Comparison of ENCODE assay signal across 1 cellular context in the genomic region with DNA sequence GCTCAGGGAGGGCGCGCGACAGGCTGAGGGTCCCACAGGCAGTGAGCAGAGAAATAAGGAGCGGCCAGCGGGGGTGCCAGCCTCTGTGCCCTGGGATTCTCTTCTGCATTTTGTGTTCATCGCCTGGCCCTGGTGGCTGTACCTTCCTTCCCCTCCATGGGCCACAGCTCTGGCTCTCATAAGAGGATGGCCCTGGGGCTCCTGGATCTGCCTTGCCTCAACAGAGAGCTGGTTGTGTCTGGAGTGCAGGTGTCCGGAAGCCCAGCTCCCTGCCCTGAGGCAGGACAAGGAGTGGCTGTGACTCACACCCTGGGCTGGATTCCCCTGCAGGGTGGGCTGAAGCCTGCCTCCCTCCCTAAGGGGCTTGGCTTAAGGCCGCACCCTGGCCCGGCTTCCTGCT.
TF ChIP-seq lines count a peak whose summit lies in the region.

No MANE protein-coding gene starts in this region.

TF ChIP-seq in WTC11, 78 proteins besides CTCF, POLR2A, EP300 and RAD21 (continued from another document):
- TF ChIP-seq, protein P1, sequence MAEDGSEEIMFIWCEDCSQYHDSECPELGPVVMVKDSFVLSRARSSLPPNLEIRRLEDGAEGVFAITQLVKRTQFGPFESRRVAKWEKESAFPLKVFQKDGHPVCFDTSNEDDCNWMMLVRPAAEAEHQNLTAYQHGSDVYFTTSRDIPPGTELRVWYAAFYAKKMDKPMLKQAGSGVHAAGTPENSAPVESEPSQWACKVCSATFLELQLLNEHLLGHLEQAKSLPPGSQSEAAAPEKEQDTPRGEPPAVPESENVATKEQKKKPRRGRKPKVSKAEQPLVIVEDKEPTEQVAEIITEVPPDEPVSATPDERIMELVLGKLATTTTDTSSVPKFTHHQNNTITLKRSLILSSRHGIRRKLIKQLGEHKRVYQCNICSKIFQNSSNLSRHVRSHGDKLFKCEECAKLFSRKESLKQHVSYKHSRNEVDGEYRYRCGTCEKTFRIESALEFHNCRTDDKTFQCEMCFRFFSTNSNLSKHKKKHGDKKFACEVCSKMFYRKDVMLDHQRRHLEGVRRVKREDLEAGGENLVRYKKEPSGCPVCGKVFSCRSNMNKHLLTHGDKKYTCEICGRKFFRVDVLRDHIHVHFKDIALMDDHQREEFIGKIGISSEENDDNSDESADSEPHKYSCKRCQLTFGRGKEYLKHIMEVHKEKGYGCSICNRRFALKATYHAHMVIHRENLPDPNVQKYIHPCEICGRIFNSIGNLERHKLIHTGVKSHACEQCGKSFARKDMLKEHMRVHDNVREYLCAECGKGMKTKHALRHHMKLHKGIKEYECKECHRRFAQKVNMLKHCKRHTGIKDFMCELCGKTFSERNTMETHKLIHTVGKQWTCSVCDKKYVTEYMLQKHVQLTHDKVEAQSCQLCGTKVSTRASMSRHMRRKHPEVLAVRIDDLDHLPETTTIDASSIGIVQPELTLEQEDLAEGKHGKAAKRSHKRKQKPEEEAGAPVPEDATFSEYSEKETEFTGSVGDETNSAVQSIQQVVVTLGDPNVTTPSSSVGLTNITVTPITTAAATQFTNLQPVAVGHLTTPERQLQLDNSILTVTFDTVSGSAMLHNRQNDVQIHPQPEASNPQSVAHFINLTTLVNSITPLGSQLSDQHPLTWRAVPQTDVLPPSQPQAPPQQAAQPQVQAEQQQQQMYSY (CRISPR knock-in tag; IDR thresholded peaks at IDR 0.05): no peak
- no peak for TF ChIP-seq ETV6 (CRISPR knock-in tag; IDR thresholded peaks at IDR 0.05)
- no peak for TF ChIP-seq KAT7 (CRISPR knock-in tag; IDR thresholded peaks at IDR 0.05; ENCODE audit: borderline replicate concordance)
- TF ChIP-seq FOXJ3 (CRISPR knock-in tag; IDR thresholded peaks at IDR 0.05; ENCODE audit: borderline replicate concordance): no peak
- no peak for TF ChIP-seq ZNF317 (CRISPR knock-in tag; IDR thresholded peaks at IDR 0.05; ENCODE audit: borderline replicate concordance, low read depth)
- TF ChIP-seq ZNF396 (CRISPR knock-in tag; IDR thresholded peaks at IDR 0.05; ENCODE audit: borderline replicate concordance): no peak
- TF ChIP-seq EMX1 (CRISPR knock-in tag; IDR thresholded peaks at IDR 0.05): no peak
- TF ChIP-seq ZNF263 (CRISPR knock-in tag; IDR thresholded peaks at IDR 0.05; ENCODE audit: low read depth): no peak
- TF ChIP-seq TCF7 (CRISPR knock-in tag; IDR thresholded peaks at IDR 0.05; ENCODE audit: low read depth): no peak
- no peak for TF ChIP-seq TEAD1 (CRISPR knock-in tag; IDR thresholded peaks at IDR 0.05)
- TF ChIP-seq SMAD4 (CRISPR knock-in tag; IDR thresholded peaks at IDR 0.05): no peak
- TF ChIP-seq, protein P2, sequence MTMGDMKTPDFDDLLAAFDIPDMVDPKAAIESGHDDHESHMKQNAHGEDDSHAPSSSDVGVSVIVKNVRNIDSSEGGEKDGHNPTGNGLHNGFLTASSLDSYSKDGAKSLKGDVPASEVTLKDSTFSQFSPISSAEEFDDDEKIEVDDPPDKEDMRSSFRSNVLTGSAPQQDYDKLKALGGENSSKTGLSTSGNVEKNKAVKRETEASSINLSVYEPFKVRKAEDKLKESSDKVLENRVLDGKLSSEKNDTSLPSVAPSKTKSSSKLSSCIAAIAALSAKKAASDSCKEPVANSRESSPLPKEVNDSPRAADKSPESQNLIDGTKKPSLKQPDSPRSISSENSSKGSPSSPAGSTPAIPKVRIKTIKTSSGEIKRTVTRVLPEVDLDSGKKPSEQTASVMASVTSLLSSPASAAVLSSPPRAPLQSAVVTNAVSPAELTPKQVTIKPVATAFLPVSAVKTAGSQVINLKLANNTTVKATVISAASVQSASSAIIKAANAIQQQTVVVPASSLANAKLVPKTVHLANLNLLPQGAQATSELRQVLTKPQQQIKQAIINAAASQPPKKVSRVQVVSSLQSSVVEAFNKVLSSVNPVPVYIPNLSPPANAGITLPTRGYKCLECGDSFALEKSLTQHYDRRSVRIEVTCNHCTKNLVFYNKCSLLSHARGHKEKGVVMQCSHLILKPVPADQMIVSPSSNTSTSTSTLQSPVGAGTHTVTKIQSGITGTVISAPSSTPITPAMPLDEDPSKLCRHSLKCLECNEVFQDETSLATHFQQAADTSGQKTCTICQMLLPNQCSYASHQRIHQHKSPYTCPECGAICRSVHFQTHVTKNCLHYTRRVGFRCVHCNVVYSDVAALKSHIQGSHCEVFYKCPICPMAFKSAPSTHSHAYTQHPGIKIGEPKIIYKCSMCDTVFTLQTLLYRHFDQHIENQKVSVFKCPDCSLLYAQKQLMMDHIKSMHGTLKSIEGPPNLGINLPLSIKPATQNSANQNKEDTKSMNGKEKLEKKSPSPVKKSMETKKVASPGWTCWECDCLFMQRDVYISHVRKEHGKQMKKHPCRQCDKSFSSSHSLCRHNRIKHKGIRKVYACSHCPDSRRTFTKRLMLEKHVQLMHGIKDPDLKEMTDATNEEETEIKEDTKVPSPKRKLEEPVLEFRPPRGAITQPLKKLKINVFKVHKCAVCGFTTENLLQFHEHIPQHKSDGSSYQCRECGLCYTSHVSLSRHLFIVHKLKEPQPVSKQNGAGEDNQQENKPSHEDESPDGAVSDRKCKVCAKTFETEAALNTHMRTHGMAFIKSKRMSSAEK (CRISPR knock-in tag; IDR thresholded peaks at IDR 0.05; ENCODE audit: borderline replicate concordance): no peak
- TF ChIP-seq NFE2L1 (CRISPR knock-in tag; IDR thresholded peaks at IDR 0.05): no peak
- TF ChIP-seq, protein P3, sequence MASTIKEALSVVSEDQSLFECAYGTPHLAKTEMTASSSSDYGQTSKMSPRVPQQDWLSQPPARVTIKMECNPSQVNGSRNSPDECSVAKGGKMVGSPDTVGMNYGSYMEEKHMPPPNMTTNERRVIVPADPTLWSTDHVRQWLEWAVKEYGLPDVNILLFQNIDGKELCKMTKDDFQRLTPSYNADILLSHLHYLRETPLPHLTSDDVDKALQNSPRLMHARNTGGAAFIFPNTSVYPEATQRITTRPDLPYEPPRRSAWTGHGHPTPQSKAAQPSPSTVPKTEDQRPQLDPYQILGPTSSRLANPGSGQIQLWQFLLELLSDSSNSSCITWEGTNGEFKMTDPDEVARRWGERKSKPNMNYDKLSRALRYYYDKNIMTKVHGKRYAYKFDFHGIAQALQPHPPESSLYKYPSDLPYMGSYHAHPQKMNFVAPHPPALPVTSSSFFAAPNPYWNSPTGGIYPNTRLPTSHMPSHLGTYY (CRISPR knock-in tag; IDR thresholded peaks at IDR 0.05): no peak
- TF ChIP-seq, protein P4, sequence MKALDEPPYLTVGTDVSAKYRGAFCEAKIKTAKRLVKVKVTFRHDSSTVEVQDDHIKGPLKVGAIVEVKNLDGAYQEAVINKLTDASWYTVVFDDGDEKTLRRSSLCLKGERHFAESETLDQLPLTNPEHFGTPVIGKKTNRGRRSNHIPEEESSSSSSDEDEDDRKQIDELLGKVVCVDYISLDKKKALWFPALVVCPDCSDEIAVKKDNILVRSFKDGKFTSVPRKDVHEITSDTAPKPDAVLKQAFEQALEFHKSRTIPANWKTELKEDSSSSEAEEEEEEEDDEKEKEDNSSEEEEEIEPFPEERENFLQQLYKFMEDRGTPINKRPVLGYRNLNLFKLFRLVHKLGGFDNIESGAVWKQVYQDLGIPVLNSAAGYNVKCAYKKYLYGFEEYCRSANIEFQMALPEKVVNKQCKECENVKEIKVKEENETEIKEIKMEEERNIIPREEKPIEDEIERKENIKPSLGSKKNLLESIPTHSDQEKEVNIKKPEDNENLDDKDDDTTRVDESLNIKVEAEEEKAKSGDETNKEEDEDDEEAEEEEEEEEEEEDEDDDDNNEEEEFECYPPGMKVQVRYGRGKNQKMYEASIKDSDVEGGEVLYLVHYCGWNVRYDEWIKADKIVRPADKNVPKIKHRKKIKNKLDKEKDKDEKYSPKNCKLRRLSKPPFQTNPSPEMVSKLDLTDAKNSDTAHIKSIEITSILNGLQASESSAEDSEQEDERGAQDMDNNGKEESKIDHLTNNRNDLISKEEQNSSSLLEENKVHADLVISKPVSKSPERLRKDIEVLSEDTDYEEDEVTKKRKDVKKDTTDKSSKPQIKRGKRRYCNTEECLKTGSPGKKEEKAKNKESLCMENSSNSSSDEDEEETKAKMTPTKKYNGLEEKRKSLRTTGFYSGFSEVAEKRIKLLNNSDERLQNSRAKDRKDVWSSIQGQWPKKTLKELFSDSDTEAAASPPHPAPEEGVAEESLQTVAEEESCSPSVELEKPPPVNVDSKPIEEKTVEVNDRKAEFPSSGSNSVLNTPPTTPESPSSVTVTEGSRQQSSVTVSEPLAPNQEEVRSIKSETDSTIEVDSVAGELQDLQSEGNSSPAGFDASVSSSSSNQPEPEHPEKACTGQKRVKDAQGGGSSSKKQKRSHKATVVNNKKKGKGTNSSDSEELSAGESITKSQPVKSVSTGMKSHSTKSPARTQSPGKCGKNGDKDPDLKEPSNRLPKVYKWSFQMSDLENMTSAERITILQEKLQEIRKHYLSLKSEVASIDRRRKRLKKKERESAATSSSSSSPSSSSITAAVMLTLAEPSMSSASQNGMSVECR (CRISPR knock-in tag; IDR thresholded peaks at IDR 0.05; ENCODE audit: borderline replicate concordance): no peak
- no peak for TF ChIP-seq NFATC4 (CRISPR knock-in tag; IDR thresholded peaks at IDR 0.05)
- TF ChIP-seq, protein P5, sequence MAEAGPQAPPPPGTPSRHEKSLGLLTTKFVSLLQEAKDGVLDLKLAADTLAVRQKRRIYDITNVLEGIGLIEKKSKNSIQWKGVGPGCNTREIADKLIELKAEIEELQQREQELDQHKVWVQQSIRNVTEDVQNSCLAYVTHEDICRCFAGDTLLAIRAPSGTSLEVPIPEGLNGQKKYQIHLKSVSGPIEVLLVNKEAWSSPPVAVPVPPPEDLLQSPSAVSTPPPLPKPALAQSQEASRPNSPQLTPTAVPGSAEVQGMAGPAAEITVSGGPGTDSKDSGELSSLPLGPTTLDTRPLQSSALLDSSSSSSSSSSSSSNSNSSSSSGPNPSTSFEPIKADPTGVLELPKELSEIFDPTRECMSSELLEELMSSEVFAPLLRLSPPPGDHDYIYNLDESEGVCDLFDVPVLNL (CRISPR knock-in tag; IDR thresholded peaks at IDR 0.05; ENCODE audit: borderline replicate concordance, low read depth): no peak
